In genomic region chr9:16461851-16462250, GRCh38 we compare ENCODE assay signal across 1 cellular context.
TF ChIP-seq lines count a peak whose summit lies in the region.

No MANE protein-coding gene starts in this region.

TF ChIP-seq in GM23338, 12 proteins besides CTCF, POLR2A, EP300 and RAD21 (continued from another document):
- no peak for TF ChIP-seq REST (IDR thresholded peaks at IDR 0.05; ENCODE audit: unreplicated experiment)
- TF ChIP-seq EZH2 (IDR thresholded peaks at IDR 0.05; ENCODE audit: low read depth, unreplicated experiment), result no peak
- no peak for TF ChIP-seq ETS1 (IDR thresholded peaks at IDR 0.05)
- TF ChIP-seq JUNB (IDR thresholded peaks at IDR 0.05; ENCODE audit: unreplicated experiment), result no peak
- TF ChIP-seq EZH2phosphoT487 (IDR thresholded peaks at IDR 0.05; ENCODE audit: unreplicated experiment), result no peak
